Comparison of ENCODE assay signal across 32 cellular contexts in the genomic region with DNA sequence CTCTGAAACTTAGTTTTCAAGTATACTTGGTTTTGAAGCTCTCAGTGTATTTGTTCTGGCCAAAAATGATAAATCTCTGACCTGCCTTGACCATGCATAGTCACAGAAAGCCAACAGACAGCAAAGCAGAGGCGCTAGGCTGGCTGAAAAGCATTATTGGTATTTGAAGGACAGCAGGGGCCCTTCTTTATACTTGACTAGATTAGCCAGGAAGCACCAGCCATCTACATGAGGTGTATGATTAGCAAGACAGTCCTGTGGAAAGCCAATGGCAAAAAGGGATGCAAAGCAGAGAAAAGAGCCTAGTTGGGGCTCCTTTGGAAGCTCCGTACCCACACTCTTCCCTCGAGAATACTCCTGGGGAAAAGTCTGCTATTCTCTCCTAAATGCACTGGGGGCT.
"Had no signal": no experiment of that assay in that cellular context is flagged by ENCODE, and none has a peak within 500 bp of the region (broad histone marks: within the 10 kb centered on the region; RNA-seq: fewer than 3 reads in every experiment).

No MANE protein-coding gene starts in this region.

- H3K27me3 ChIP-seq: ascending aorta, breast epithelium, cardiac muscle cell, colonic mucosa, esophagus squamous epithelium, gastroesophageal sphincter, heart right ventricle, hepatocyte had no signal

- H3K27ac ChIP-seq: ascending aorta, breast epithelium, cardiac muscle cell, colonic mucosa, epithelial cell of prostate, esophagus squamous epithelium, gastroesophageal sphincter, heart right ventricle, hepatocyte had no signal

- H3K4me2 ChIP-seq: hepatocyte had no signal

- H3K9me3 ChIP-seq: ascending aorta, breast epithelium, colonic mucosa, esophagus squamous epithelium, gastroesophageal sphincter, heart right ventricle had no signal

- ATAC-seq: activated CD4-positive, alpha-beta T cell treated with anti-CD3 and anti-CD28 coated beads for 36 hours; activated CD8-positive, alpha-beta memory T cell treated with anti-CD3 and anti-CD28 coated beads, Interleukin-2, amount 10 ng/mL, durations not matched to agents 7 days and 5 days; activated CD8-positive, alpha-beta T cell treated with anti-CD3 and anti-CD28 coated beads, Interleukin-2, amount 10 ng/mL, durations not matched to agents 7 days and 5 days; gastroesophageal sphincter; heart right ventricle had no signal

- H3K27me3 Mint-ChIP-seq: activated B cell treated with CpG ODN at 0.5 μM for 24 hours; activated CD4-positive, alpha-beta memory T cell treated with anti-CD3 and anti-CD28 coated beads for 36 hours; activated CD4-positive, alpha-beta T cell treated with anti-CD3 and anti-CD28 coated beads for 36 hours; activated CD4-positive, alpha-beta T cell treated with anti-CD3 and anti-CD28 coated beads, Interleukin-2, amount 10 ng/mL, durations not matched to agents 24 days and 14 days; activated CD8-positive, alpha-beta memory T cell treated with anti-CD3 and anti-CD28 coated beads, Interleukin-2, amount 10 ng/mL, durations not matched to agents 7 days and 5 days; activated naive CD4-positive, alpha-beta T cell treated with anti-CD3 and anti-CD28 coated beads, Interleukin-2, amount 50 U/mL, for 24 hours; activated naive CD8-positive, alpha-beta T cell treated with anti-CD3 and anti-CD28 coated beads for 36 hours had no signal

- H3K27ac Mint-ChIP-seq: activated B cell treated with CpG ODN at 0.5 μM for 24 hours; activated CD4-positive, alpha-beta memory T cell treated with anti-CD3 and anti-CD28 coated beads for 36 hours; activated CD4-positive, alpha-beta T cell treated with anti-CD3 and anti-CD28 coated beads for 36 hours; activated CD4-positive, alpha-beta T cell treated with anti-CD3 and anti-CD28 coated beads, Interleukin-2, amount 10 ng/mL, durations not matched to agents 24 days and 14 days; activated CD8-positive, alpha-beta memory T cell treated with anti-CD3 and anti-CD28 coated beads, Interleukin-2, amount 10 ng/mL, durations not matched to agents 7 days and 5 days; activated CD8-positive, alpha-beta T cell treated with anti-CD3 and anti-CD28 coated beads, Interleukin-2, amount 10 ng/mL, durations not matched to agents 7 days and 5 days; activated naive CD4-positive, alpha-beta T cell treated with anti-CD3 and anti-CD28 coated beads for 36 hours; activated naive CD4-positive, alpha-beta T cell treated with anti-CD3 and anti-CD28 coated beads, Interleukin-2, amount 50 U/mL, for 24 hours; activated naive CD8-positive, alpha-beta T cell treated with anti-CD3 and anti-CD28 coated beads for 36 hours; activated T-helper 1 cell treated with anti-CD3 and anti-CD28 coated beads, Interleukin-12 subunit alpha, Interleukin-12 subunit beta, Interleukin-2, Interleukin-4 antibody, amounts not matched to agents 30 ng/mL and 10 ng/mL and 1 ng/mL, durations not matched to agents 14 hours and 24 hours and 36 hours; activated T-helper 2 cell treated with anti-CD3 and anti-CD28 coated beads, Interferon-gamma antibody, Interleukin-2, Interleukin-4, amounts not matched to agents 10 μg/mL and 5 μg/mL and 100 μg/mL, durations not matched to agents 14 hours and 24 hours and 36 hours; brain had no signal

- H3K4me1 Mint-ChIP-seq: activated naive CD4-positive, alpha-beta T cell treated with anti-CD3 and anti-CD28 coated beads, Interleukin-2, amount 50 U/mL, for 24 hours had no signal

- H3K79me2 ChIP-seq: hepatocyte had no signal

- H3K4me1 ChIP-seq: ascending aorta, breast epithelium, colonic mucosa, esophagus squamous epithelium, gastroesophageal sphincter had no signal

- H3K4me3 ChIP-seq: ascending aorta, breast epithelium, cardiac muscle cell, colonic mucosa, esophagus squamous epithelium, gastroesophageal sphincter, heart right ventricle, hepatocyte had no signal

- H3K36me3 ChIP-seq: breast epithelium, cardiac muscle cell, colonic mucosa had no signal

- FAIRE-seq: endometrium, endothelial cell of umbilical vein had no signal

- H3K4me3 Mint-ChIP-seq: activated B cell treated with CpG ODN at 0.5 μM for 24 hours; activated CD4-positive, alpha-beta memory T cell treated with anti-CD3 and anti-CD28 coated beads for 36 hours; activated CD4-positive, alpha-beta T cell treated with anti-CD3 and anti-CD28 coated beads for 36 hours; activated CD4-positive, alpha-beta T cell treated with anti-CD3 and anti-CD28 coated beads, Interleukin-2, amount 10 ng/mL, durations not matched to agents 24 days and 14 days; activated CD8-positive, alpha-beta memory T cell treated with anti-CD3 and anti-CD28 coated beads, Interleukin-2, amount 10 ng/mL, durations not matched to agents 7 days and 5 days; activated CD8-positive, alpha-beta T cell treated with anti-CD3 and anti-CD28 coated beads, Interleukin-2, amount 10 ng/mL, durations not matched to agents 7 days and 5 days; activated naive CD4-positive, alpha-beta T cell treated with anti-CD3 and anti-CD28 coated beads for 36 hours; activated naive CD4-positive, alpha-beta T cell treated with anti-CD3 and anti-CD28 coated beads, Interleukin-2, amount 50 U/mL, for 24 hours; activated naive CD8-positive, alpha-beta T cell treated with anti-CD3 and anti-CD28 coated beads for 36 hours; activated T-helper 1 cell treated with anti-CD3 and anti-CD28 coated beads, Interleukin-12 subunit alpha, Interleukin-12 subunit beta, Interleukin-2, Interleukin-4 antibody, amounts not matched to agents 30 ng/mL and 10 ng/mL and 1 ng/mL, durations not matched to agents 14 hours and 24 hours and 36 hours; brain had no signal

- H2AFZ ChIP-seq: hepatocyte had no signal

- DNase-seq: activated B cell treated with CpG ODN at 0.5 μM for 24 hours; activated CD4-positive, alpha-beta memory T cell treated with anti-CD3 and anti-CD28 coated beads for 36 hours; activated CD4-positive, alpha-beta T cell treated with anti-CD3 and anti-CD28 coated beads for 36 hours; activated CD4-positive, alpha-beta T cell treated with anti-CD3 and anti-CD28 coated beads, Interleukin-2, amount 10 ng/mL, durations not matched to agents 24 days and 14 days; activated CD4-positive, CD25-positive, alpha-beta regulatory T cell treated with anti-CD3 and anti-CD28 coated beads, Interleukin-2, amount 50 U/mL, for 72 hours; activated CD8-positive, alpha-beta memory T cell treated with anti-CD3 and anti-CD28 coated beads, Interleukin-2, amount 10 ng/mL, durations not matched to agents 7 days and 5 days; activated CD8-positive, alpha-beta memory T cell treated with anti-CD3 and anti-CD28 coated beads, Interleukin-2, amount 50 U/mL, for 4 hours; activated CD8-positive, alpha-beta T cell treated with anti-CD3 and anti-CD28 coated beads, Interleukin-2, amount 10 ng/mL, durations not matched to agents 7 days and 5 days; activated effector memory CD4-positive, alpha-beta T cell treated with anti-CD3 and anti-CD28 coated beads, Interleukin-2, amount 50 U/mL, for 16 hours; activated naive CD4-positive, alpha-beta T cell treated with anti-CD3 and anti-CD28 coated beads for 36 hours; activated naive CD8-positive, alpha-beta T cell treated with anti-CD3 and anti-CD28 coated beads for 36 hours; activated T-cell treated with anti-CD3 and anti-CD28 coated beads, Interleukin-2, amount 50 U/mL, for 1 hour; central memory CD4-positive, alpha-beta T cell; cerebellar nuclear complex; colonic mucosa; effector CD8-positive, alpha-beta T cell; esophagus squamous epithelium; foreskin melanocyte; heart right ventricle; T-helper 2 cell had no signal
